Comparison of ENCODE assay signal across 1 cellular context in genomic region chr16:16325439-16325838, GRCh38. TPM values are rescaled to one million over a fixed set of nuclear protein-coding genes. Genes with fewer than 3 reads are reported as not detected.
"Had no signal": no experiment of that assay in that cellular context is flagged by ENCODE, and none has a peak within 500 bp of the region (broad histone marks: within the 10 kb centered on the region; RNA-seq: fewer than 3 reads in every experiment).

No MANE protein-coding gene starts in this region.

RNA-seq across cellular contexts. Expression of gene NPIPA7, which starts 53.5 kb away (rescaled TPM):
- polyA plus RNA-seq: IgD-negative memory B cell had no signal
